In the genomic region with DNA sequence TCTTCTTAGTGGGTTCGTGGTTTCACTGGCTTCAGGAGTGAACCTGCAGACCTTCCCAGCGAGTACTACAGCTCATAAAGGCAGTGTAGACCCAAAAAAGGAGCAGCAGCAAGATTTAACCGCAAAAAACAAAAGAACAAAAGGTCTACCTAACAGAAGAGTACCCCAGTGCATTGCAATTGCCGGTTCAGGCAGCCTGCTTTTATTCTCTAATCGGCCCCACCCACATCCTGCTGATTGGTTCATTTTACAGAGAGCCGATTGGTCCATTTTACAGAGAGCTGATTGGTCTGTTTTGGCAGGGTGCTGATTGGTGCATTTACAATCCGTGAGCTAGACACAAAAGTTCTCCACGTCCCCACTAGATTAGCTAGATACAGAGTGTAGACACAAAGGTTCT, we compare ENCODE assay signal across 1 cellular context.
TF ChIP-seq lines count a peak whose summit lies in the region.

No MANE protein-coding gene starts in this region.

TF ChIP-seq in HepG2, 621 proteins besides CTCF, POLR2A, EP300 and RAD21:
- TF ChIP-seq SP1 (IDR thresholded peaks at IDR 0.05) (no peak), SP1 (CRISPR knock-in tag; IDR thresholded peaks at IDR 0.05) (peak; percentile 55), GTF2F1 (IDR thresholded peaks at IDR 0.05; ENCODE audit: low read length) (0 out of 2 replicates have a peak, but pooled peaks have one; percentile 28), TAF1 (CRISPR knock-in tag; IDR thresholded peaks at IDR 0.05) (peak; percentile 45; the same call in 1 of the 2 replicates), DR1 (CRISPR knock-in tag; IDR thresholded peaks at IDR 0.05) (peak; percentile 42; the same call in 1 of the 2 replicates), POGZ (CRISPR knock-in tag; IDR thresholded peaks at IDR 0.05) (peak; percentile 34; the same call in 1 of the 2 replicates), MBD4 (IDR thresholded peaks at IDR 0.05; ENCODE audit: borderline replicate concordance, low read length) (no peak), NFYC (CRISPR knock-in tag; IDR thresholded peaks at IDR 0.05) (peak; percentile 85), SRY (CRISPR knock-in tag; IDR thresholded peaks at IDR 0.05) (no peak), ZMYM4 (CRISPR knock-in tag; IDR thresholded peaks at IDR 0.05) (peak; percentile 59), MAFK (conservative IDR thresholded peaks at IDR 0.05 in 1 of 2, IDR thresholded peaks at IDR 0.05 in 1 of 2; ENCODE audit: low read length in 2 of 2) (peak in 1 of 2 experiments; percentile 9; a peak in 1 of 4 replicates), ZNF614 (CRISPR knock-in tag; IDR thresholded peaks at IDR 0.05; ENCODE audit: borderline replicate concordance) (no peak), RBFOX2 (IDR thresholded peaks at IDR 0.05; ENCODE audit: low read depth, low read length) (peak; percentile 45), POLR2G (IDR thresholded peaks at IDR 0.05; ENCODE audit: low read depth, low read length) (peak; percentile 89), TBL1XR1 (IDR thresholded peaks at IDR 0.05; ENCODE audit: borderline replicate concordance, low read length, partially characterized antibody) (no peak), ZSCAN22 (CRISPR knock-in tag; IDR thresholded peaks at IDR 0.05) (no peak), POLR2AphosphoS5 (IDR thresholded peaks at IDR 0.05; ENCODE audit: low read depth, low read length) (peak; percentile 80), NFYB (CRISPR knock-in tag; IDR thresholded peaks at IDR 0.05) (peak; percentile 90)
- TF ChIP-seq, protein P1, sequence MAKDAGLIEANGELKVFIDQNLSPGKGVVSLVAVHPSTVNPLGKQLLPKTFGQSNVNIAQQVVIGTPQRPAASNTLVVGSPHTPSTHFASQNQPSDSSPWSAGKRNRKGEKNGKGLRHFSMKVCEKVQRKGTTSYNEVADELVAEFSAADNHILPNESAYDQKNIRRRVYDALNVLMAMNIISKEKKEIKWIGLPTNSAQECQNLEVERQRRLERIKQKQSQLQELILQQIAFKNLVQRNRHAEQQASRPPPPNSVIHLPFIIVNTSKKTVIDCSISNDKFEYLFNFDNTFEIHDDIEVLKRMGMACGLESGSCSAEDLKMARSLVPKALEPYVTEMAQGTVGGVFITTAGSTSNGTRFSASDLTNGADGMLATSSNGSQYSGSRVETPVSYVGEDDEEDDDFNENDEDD (CRISPR knock-in tag; IDR thresholded peaks at IDR 0.05; ENCODE audit: borderline replicate concordance) = no peak
- TF ChIP-seq, protein P2, sequence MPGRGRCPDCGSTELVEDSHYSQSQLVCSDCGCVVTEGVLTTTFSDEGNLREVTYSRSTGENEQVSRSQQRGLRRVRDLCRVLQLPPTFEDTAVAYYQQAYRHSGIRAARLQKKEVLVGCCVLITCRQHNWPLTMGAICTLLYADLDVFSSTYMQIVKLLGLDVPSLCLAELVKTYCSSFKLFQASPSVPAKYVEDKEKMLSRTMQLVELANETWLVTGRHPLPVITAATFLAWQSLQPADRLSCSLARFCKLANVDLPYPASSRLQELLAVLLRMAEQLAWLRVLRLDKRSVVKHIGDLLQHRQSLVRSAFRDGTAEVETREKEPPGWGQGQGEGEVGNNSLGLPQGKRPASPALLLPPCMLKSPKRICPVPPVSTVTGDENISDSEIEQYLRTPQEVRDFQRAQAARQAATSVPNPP (CRISPR knock-in tag; IDR thresholded peaks at IDR 0.05) = no peak
- TF ChIP-seq, protein P3, sequence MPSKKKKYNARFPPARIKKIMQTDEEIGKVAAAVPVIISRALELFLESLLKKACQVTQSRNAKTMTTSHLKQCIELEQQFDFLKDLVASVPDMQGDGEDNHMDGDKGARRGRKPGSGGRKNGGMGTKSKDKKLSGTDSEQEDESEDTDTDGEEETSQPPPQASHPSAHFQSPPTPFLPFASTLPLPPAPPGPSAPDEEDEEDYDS (CRISPR knock-in tag; IDR thresholded peaks at IDR 0.05) = peak; percentile 93
- TF ChIP-seq, protein P4, sequence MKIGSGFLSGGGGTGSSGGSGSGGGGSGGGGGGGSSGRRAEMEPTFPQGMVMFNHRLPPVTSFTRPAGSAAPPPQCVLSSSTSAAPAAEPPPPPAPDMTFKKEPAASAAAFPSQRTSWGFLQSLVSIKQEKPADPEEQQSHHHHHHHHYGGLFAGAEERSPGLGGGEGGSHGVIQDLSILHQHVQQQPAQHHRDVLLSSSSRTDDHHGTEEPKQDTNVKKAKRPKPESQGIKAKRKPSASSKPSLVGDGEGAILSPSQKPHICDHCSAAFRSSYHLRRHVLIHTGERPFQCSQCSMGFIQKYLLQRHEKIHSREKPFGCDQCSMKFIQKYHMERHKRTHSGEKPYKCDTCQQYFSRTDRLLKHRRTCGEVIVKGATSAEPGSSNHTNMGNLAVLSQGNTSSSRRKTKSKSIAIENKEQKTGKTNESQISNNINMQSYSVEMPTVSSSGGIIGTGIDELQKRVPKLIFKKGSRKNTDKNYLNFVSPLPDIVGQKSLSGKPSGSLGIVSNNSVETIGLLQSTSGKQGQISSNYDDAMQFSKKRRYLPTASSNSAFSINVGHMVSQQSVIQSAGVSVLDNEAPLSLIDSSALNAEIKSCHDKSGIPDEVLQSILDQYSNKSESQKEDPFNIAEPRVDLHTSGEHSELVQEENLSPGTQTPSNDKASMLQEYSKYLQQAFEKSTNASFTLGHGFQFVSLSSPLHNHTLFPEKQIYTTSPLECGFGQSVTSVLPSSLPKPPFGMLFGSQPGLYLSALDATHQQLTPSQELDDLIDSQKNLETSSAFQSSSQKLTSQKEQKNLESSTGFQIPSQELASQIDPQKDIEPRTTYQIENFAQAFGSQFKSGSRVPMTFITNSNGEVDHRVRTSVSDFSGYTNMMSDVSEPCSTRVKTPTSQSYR (CRISPR knock-in tag; IDR thresholded peaks at IDR 0.05; ENCODE audit: borderline replicate concordance) = no peak
